Comparison of ENCODE assay signal across 9 cellular contexts in genomic region chr6:35718911-35719381, GRCh38. TPM values are rescaled to one million over a fixed set of nuclear protein-coding genes. Genes with fewer than 3 reads are reported as not detected.
DNase-seq lines count a peak whose midpoint lies in the region; ATAC-seq and TF ChIP-seq lines count a peak whose summit lies in the region.
"Had no signal": no experiment of that assay in that cellular context is flagged by ENCODE, and none has a peak within 500 bp of the region (broad histone marks: within the 10 kb centered on the region; RNA-seq: fewer than 3 reads in every experiment).

No MANE protein-coding gene starts in this region.

- no peaks in the 10 kb centered on the region for H3K36me3 ChIP-seq in HUES48 (ENCODE audit: control insufficient read depth, insufficient read depth, low read length)
- no peaks in the 10 kb centered on the region for H3K36me3 ChIP-seq in iPS-18a (ENCODE audit: control insufficient read depth, low read depth, low read length)
- no peaks in the 10 kb centered on the region for H3K36me3 ChIP-seq in stomach
- no peaks in the 10 kb centered on the region for H3K36me3 ChIP-seq in Caco-2 (ENCODE audit: control insufficient read depth, insufficient read depth, low read length)
- H3K36me3 ChIP-seq: breast epithelium, pancreas had no signal

- peaks cover 34% of the 10 kb centered on the region for H3K4me1 Mint-ChIP-seq in activated CD8-positive, alpha-beta memory T cell treated with anti-CD3 and anti-CD28 coated beads, Interleukin-2, amount 10 ng/mL, durations not matched to agents 7 days and 5 days
- H3K4me1 Mint-ChIP-seq in Caco-2 (ENCODE audit: low read depth, unreplicated experiment) = no peaks in the 10 kb centered on the region

- POLR2A ChIA-PET in Caco-2 (lab: Charles Lee) = no interaction called here

- H3K9ac ChIP-seq in HUES48 (ENCODE audit: low read depth, low read length) = 0 out of 2 replicates have a peak overlapping the region, but pooled peaks have one; percentile 1
- peak overlapping the region; percentile 24 for H3K9ac ChIP-seq in iPS-18a (ENCODE audit: low read length)

- no peak for TF ChIP-seq EP300 in stomach (IDR thresholded peaks at IDR 0.05)

- ATAC-seq in activated CD8-positive, alpha-beta memory T cell treated with anti-CD3 and anti-CD28 coated beads, Interleukin-2, amount 10 ng/mL, durations not matched to agents 7 days and 5 days = peak; percentile 29
- no peak for ATAC-seq in GM19328 (IDR thresholded peaks at IDR 0.05; ENCODE audit: unreplicated experiment)

- TF ChIP-seq CTCF in stomach (IDR thresholded peaks at IDR 0.05) (no peak), Caco-2 (IDR thresholded peaks at IDR 0.05; ENCODE audit: insufficient read depth in 1 of 2, low read depth in 1 of 2, low read length in 1 of 2, severe bottlenecking in 1 of 2, unreplicated experiment in 1 of 2) (no peak)

- no peaks in the 10 kb centered on the region for H3K27me3 Mint-ChIP-seq in activated CD8-positive, alpha-beta memory T cell treated with anti-CD3 and anti-CD28 coated beads, Interleukin-2, amount 10 ng/mL, durations not matched to agents 7 days and 5 days
- no peaks in the 10 kb centered on the region for H3K27me3 Mint-ChIP-seq in Caco-2 (ENCODE audit: insufficient read depth, unreplicated experiment)

- H3K27ac Mint-ChIP-seq in activated CD8-positive, alpha-beta memory T cell treated with anti-CD3 and anti-CD28 coated beads, Interleukin-2, amount 10 ng/mL, durations not matched to agents 7 days and 5 days = peak overlapping the region; percentile 64
- no peak overlapping the region for H3K27ac Mint-ChIP-seq in Caco-2 (ENCODE audit: unreplicated experiment)

- intact Hi-C loops in stomach (cut with DNase I; ENCODE audit: low total_unique reads) (no loop called here), Caco-2 (cut with micrococcal nuclease; ENCODE audit: unreplicated experiment) (no loop called here)

- H3K36me3 Mint-ChIP-seq in activated CD8-positive, alpha-beta memory T cell treated with anti-CD3 and anti-CD28 coated beads, Interleukin-2, amount 10 ng/mL, durations not matched to agents 7 days and 5 days = no peaks in the 10 kb centered on the region
- H3K36me3 Mint-ChIP-seq in Caco-2 (ENCODE audit: insufficient read depth, unreplicated experiment) = no peaks in the 10 kb centered on the region

- H3K4me3 Mint-ChIP-seq in activated CD8-positive, alpha-beta memory T cell treated with anti-CD3 and anti-CD28 coated beads, Interleukin-2, amount 10 ng/mL, durations not matched to agents 7 days and 5 days = no peak overlapping the region
- no peak overlapping the region for H3K4me3 Mint-ChIP-seq in Caco-2 (ENCODE audit: unreplicated experiment)

- peaks cover 4% of the 10 kb centered on the region; the same call in 1 of the 2 replicates for H3K27me3 ChIP-seq in HUES48 (ENCODE audit: control insufficient read depth, insufficient read depth, low read length)
- no peaks in the 10 kb centered on the region for H3K27me3 ChIP-seq in iPS-18a (ENCODE audit: control insufficient read depth, insufficient read depth, low read length)
- H3K27me3 ChIP-seq in stomach = no peaks in the 10 kb centered on the region
- no peaks in the 10 kb centered on the region for H3K27me3 ChIP-seq in Caco-2 (replicated peaks; ENCODE audit: control insufficient read depth, insufficient read depth, low read length)
- H3K27me3 ChIP-seq: breast epithelium, pancreas had no signal

- H3K4me3 ChIP-seq in HUES48 (ENCODE audit: low read depth, low read length) = no peak overlapping the region
- no peak overlapping the region for H3K4me3 ChIP-seq in iPS-18a (ENCODE audit: low read length)
- H3K4me3 ChIP-seq in stomach = no peak overlapping the region
- no peak overlapping the region for H3K4me3 ChIP-seq in Caco-2 (ENCODE audit: low read depth, low read length)
- H3K4me3 ChIP-seq: pancreas had no signal

- H3K27ac ChIP-seq in HUES48 (ENCODE audit: low read depth, low read length) = peak overlapping the region; percentile 33
- H3K27ac ChIP-seq in iPS-18a (ENCODE audit: low read length) = peak overlapping the region; percentile 32
- H3K27ac ChIP-seq in stomach = peak overlapping the region; percentile 19 to 100 (median 100)

- TF ChIP-seq POLR2A in stomach (IDR thresholded peaks at IDR 0.05) = no peak

- CTCF ChIA-PET in activated CD8-positive, alpha-beta memory T cell treated with anti-CD3 and anti-CD28 coated beads, Interleukin-2, amount 10 ng/mL, durations not matched to agents 7 days and 5 days (lab: Charles Lee) = interaction anchor here (4.4 kb wide), 1 partner anchor 17 kb away, joined by 17 read pairs; the partner anchor contains the start of gene ARMC12
- CTCF ChIA-PET in Caco-2 (lab: Charles Lee) = interaction anchor here (0.5 kb wide), 1 partner anchor 19 kb away, joined by 3 read pairs; no protein-coding TSS in a partner anchor

- H3K9me3 Mint-ChIP-seq in activated CD8-positive, alpha-beta memory T cell treated with anti-CD3 and anti-CD28 coated beads, Interleukin-2, amount 10 ng/mL, durations not matched to agents 7 days and 5 days (ENCODE audit: low read depth) = no peaks in the 10 kb centered on the region
- no peaks in the 10 kb centered on the region for H3K9me3 Mint-ChIP-seq in Caco-2 (ENCODE audit: unreplicated experiment)

- H3K4me1 ChIP-seq in HUES48 (ENCODE audit: control insufficient read depth, insufficient read depth, low read length) (peaks cover 32% of the 10 kb centered on the region), iPS-18a (ENCODE audit: control insufficient read depth, low read depth, low read length) (peaks cover 30% of the 10 kb centered on the region), stomach (peaks cover 48 to 66% (median 58%) of the 10 kb centered on the region in 4 donors), Caco-2 (peaks cover 8% of the 10 kb centered on the region; the same call in 1 of the 2 replicates)
- H3K4me1 ChIP-seq: breast epithelium had no signal

- no TSS peak for BruUV-seq in Caco-2 (replicated peaks; lab: Mats Ljungman, UMichigan)

- H3K9me3 ChIP-seq in HUES48 (ENCODE audit: control insufficient read depth, insufficient read depth, low read length) = no peaks in the 10 kb centered on the region
- H3K9me3 ChIP-seq in iPS-18a (ENCODE audit: control insufficient read depth, low read depth, low read length) = no peaks in the 10 kb centered on the region
- no peaks in the 10 kb centered on the region for H3K9me3 ChIP-seq in stomach
- no peaks in the 10 kb centered on the region for H3K9me3 ChIP-seq in Caco-2
- H3K9me3 ChIP-seq: breast epithelium, pancreas had no signal

- 79 to 91% (median 81%) methylated on average over 2 of the region's 2 CpGs for WGBS in stomach, 5 donors

- no peak for DNase-seq in activated CD8-positive, alpha-beta memory T cell treated with anti-CD3 and anti-CD28 coated beads, Interleukin-2, amount 10 ng/mL, durations not matched to agents 7 days and 5 days
- DNase-seq in stomach (no peak), middle frontal gyrus (ENCODE audit: extremely low spot score, low spot score) (no peak), Caco-2 (no peak)

RNA-seq across cellular contexts. Expression of gene ARMC12, which starts 17.9 kb away (rescaled TPM):
- total RNA-seq in activated CD8-positive, alpha-beta memory T cell treated with anti-CD3 and anti-CD28 coated beads, Interleukin-2, amount 10 ng/mL, durations not matched to agents 7 days and 5 days = under 1 TPM; 0.45 to 0.96 TPM
- not detected for total RNA-seq in stomach
- polyA plus RNA-seq in stomach = 1 to 10 TPM; 1.1 to 2.5 (median 2.0) TPM
- not detected in 2 replicates for total RNA-seq in Caco-2 (2022)

RNA-seq across cellular contexts. Expression of gene FKBP5, which starts 30.2 kb away (rescaled TPM):
- 10 to 100 TPM; 53.8 to 70.6 TPM for total RNA-seq in activated CD8-positive, alpha-beta memory T cell treated with anti-CD3 and anti-CD28 coated beads, Interleukin-2, amount 10 ng/mL, durations not matched to agents 7 days and 5 days
- total RNA-seq in stomach (100 to 1,000 TPM in 4 of 5 donors, 10 to 100 TPM in 1; 68.1 to 209 (median 168) TPM), Caco-2 (2022) (16.5 and 20.1 TPM in 2 replicates)
- polyA plus RNA-seq in stomach = 10 to 100 TPM; 89.2 to 97.2 (median 91.1) TPM

RNA-seq across cellular contexts. Expression of gene CLPSL2, which starts 57.5 kb away (rescaled TPM):
- total RNA-seq in activated CD8-positive, alpha-beta memory T cell treated with anti-CD3 and anti-CD28 coated beads, Interleukin-2, amount 10 ng/mL, durations not matched to agents 7 days and 5 days = not detected
- total RNA-seq in stomach (not detected), Caco-2 (2022) (1.3 and 2.0 TPM in 2 replicates)
- polyA plus RNA-seq in stomach = not detected

Comparison
In these comparisons a context has a peak if more than half of its experiments do, and no peak if none do; other contexts are left out.
1. H3K27ac ChIP-seq: peak in every context shown above with its lines; median percentile 100 in stomach; 33 in HUES48; 32 in iPS-18a.